Comparison of ENCODE assay signal across 10 cellular contexts in the genomic region with DNA sequence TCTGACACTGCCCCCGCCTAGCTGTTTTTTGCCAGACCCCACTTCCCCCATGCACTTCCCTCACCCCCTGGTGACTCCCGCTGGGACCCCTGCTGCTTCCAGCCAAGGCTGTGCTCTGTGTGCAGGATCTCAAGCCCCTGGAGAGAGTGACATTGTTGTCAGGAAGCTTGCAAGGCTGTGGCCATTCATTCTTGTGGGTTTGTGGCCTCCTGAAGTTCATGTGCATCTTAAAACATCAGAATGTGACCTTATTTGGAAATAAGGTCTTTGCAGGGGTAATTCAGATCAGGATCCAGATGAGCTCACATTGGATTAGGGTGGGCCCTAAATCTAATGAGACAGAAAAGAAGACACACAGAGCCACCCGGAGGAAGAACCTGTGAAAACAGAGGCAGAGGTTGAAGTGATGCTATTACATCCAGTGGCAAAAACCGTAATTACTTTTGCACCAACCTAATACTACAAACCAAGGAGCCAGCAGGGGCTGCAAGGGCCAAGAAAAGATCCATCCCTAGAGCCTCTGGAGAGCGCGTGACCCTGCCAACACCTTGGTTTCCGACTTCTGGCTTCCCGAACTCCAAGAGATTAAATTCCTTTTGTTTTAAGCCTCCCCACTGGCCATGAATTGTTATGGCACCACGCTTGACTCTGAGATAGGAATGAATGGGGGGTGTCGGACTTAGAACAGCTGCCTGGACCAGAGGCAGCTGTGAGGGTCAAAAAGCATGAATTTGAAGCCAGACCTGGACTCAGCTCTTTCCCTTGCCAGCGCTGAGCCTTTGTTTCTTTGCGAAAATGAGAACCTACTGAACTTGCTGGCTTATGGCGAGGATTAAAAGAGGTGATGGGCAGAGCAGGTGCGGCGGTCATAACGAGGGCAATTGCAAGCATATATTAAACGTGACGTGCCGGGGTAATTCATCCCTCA.
DNase-seq lines count a peak whose midpoint lies in the region; ATAC-seq, FAIRE-seq and TF ChIP-seq lines count a peak whose summit lies in the region.
"Had no signal": no experiment of that assay in that cellular context is flagged by ENCODE, and none has a peak within 500 bp of the region (broad histone marks: within the 10 kb centered on the region; RNA-seq: fewer than 3 reads in every experiment).

No MANE protein-coding gene starts in this region.

- H2AFZ ChIP-seq in HepG2 (ENCODE audit: low read length) (no peak overlapping the region), SK-N-SH (ENCODE audit: low read depth) (no peak overlapping the region)

- DNase-seq in HepG2 (ENCODE audit: low spot score) (no peak), right lobe of liver (no peak), SK-N-SH (peak; percentile 23), erythroblast (lab: John Stamatoyannopoulos, UW) (peak; percentile 24 to 29), HPDE6-E6E7 (ENCODE audit: extremely low spot score) (no peak), mesothelial cell of epicardium (ENCODE audit: low spot score in 2 of 2, unreplicated experiment in 2 of 2) (no peak), GM19238 (ENCODE audit: insufficient read length, low spot score) (no peak)
- DNase-seq: DMS53 had no signal

- WGBS in HepG2 (ENCODE audit: low lambda C conversion rate): 75% methylated on average over 19 of the region's 19 CpGs
- WGBS in right lobe of liver (ENCODE audit: insufficient coverage, low coverage, low lambda C conversion rate, missing lambda C conversion rate): 84% methylated on average over 16 of the region's 19 CpGs
- WGBS in SK-N-SH (ENCODE audit: low lambda C conversion rate): 94% methylated on average over 19 of the region's 19 CpGs

- TF ChIP-seq POLR2A in HepG2 (IDR thresholded peaks at IDR 0.05; ENCODE audit: insufficient read depth in 1 of 2, low read depth in 2 of 2, low read length in 2 of 2) (no peak), right lobe of liver (IDR thresholded peaks at IDR 0.05) (no peak), erythroblast (IDR thresholded peaks at IDR 0.05; ENCODE audit: low read length) (no peak)

- H3K27me3 ChIP-seq in HepG2 (ENCODE audit: control insufficient read depth in 1 of 2, insufficient read depth in 2 of 2, low read length in 2 of 2): no peaks in the 10 kb centered on the region
- no peaks in the 10 kb centered on the region for H3K27me3 ChIP-seq in right lobe of liver
- no peaks in the 10 kb centered on the region for H3K27me3 ChIP-seq in SK-N-SH (ENCODE audit: insufficient read depth)

- no peak overlapping the region for H3K4me2 ChIP-seq in HepG2 (ENCODE audit: low read depth, low read length)
- H3K4me2 ChIP-seq in SK-N-SH: no peak overlapping the region

- H4K20me1 ChIP-seq in HepG2 (ENCODE audit: insufficient read depth, low read length): no peaks in the 10 kb centered on the region
- no peaks in the 10 kb centered on the region for H4K20me1 ChIP-seq in SK-N-SH (ENCODE audit: insufficient read depth)

- H3K9ac ChIP-seq in HepG2 (ENCODE audit: insufficient read depth, low read depth, low read length) (no peak overlapping the region), SK-N-SH (no peak overlapping the region)

- H3K36me3 ChIP-seq in HepG2 (replicated peaks in 1 of 2; ENCODE audit: control insufficient read depth in 1 of 2, insufficient read depth in 2 of 2, low read length in 2 of 2) (no peaks in the 10 kb centered on the region), right lobe of liver (no peaks in the 10 kb centered on the region), SK-N-SH (replicated peaks in 1 of 2; ENCODE audit: control insufficient read depth in 1 of 2, insufficient read depth in 2 of 2, low read length in 1 of 2) (no peaks in the 10 kb centered on the region)

- in situ Hi-C loops in HepG2 (cut with HindIII; ENCODE audit: extremely low pct_ligation_motif_present, low pct_unique_long_range_greater_than_20kb): loop anchor here (5.0 kb wide), 1 partner anchor 192 kb away; no protein-coding TSS in a partner anchor

- intact Hi-C loops in HepG2 (cut with micrococcal nuclease; ENCODE audit: unreplicated experiment): no loop called here
- intact Hi-C loops in right lobe of liver (cut with DNase I): no loop called here

- H3K4me1 Mint-ChIP-seq in mesothelial cell of epicardium: no peaks in the 10 kb centered on the region

- no peak for TF ChIP-seq RAD21 in HepG2 (CRISPR knock-in tag; IDR thresholded peaks at IDR 0.05)
- TF ChIP-seq RAD21 in SK-N-SH (IDR thresholded peaks at IDR 0.05; ENCODE audit: low read length): peak; percentile 60

- no peak overlapping the region for H3K27ac Mint-ChIP-seq in mesothelial cell of epicardium
- H3K27ac Mint-ChIP-seq: activated naive CD8-positive, alpha-beta T cell had no signal

- no TSS peak for BruUV-seq in HepG2 (replicated peaks; lab: Mats Ljungman, UMichigan)

- peaks cover 38% of the 10 kb centered on the region for H3K27me3 Mint-ChIP-seq in mesothelial cell of epicardium (ENCODE audit: low read depth)
- H3K27me3 Mint-ChIP-seq: activated naive CD8-positive, alpha-beta T cell had no signal

- TF ChIP-seq CTCF in HepG2 (CRISPR knock-in tag; IDR thresholded peaks at IDR 0.05): 0 out of 2 replicates have a peak, but pooled peaks have one; percentile 14
- TF ChIP-seq CTCF in right lobe of liver (IDR thresholded peaks at IDR 0.05): no peak
- peak; percentile 35; the same call in 1 of the 2 replicates for TF ChIP-seq CTCF in SK-N-SH (IDR thresholded peaks at IDR 0.05)
- TF ChIP-seq CTCF in mesothelial cell of epicardium (IDR thresholded peaks at IDR 0.05; ENCODE audit: unreplicated experiment): no peak

- FAIRE-seq in HepG2 (lab: Jason Lieb, UNC): peak; percentile 21

- H3K79me2 ChIP-seq in HepG2 (ENCODE audit: insufficient read depth, low read length) (no peaks in the 10 kb centered on the region), SK-N-SH (ENCODE audit: insufficient read depth) (no peaks in the 10 kb centered on the region; the same call in 1 of the 2 replicates)

- H3K9me3 ChIP-seq in HepG2 (ENCODE audit: low read length) (no peaks in the 10 kb centered on the region), right lobe of liver (no peaks in the 10 kb centered on the region), SK-N-SH (no peaks in the 10 kb centered on the region)

- H3K27ac ChIP-seq in HepG2 (ENCODE audit: extremely low read length, insufficient read depth, low read length): no peak overlapping the region
- no peak overlapping the region for H3K27ac ChIP-seq in right lobe of liver
- no peak overlapping the region for H3K27ac ChIP-seq in SK-N-SH (ENCODE audit: low read depth in 2 of 2, low read length in 1 of 2)

- CTCF ChIA-PET in HepG2 (lab: Yijun Ruan, JAX; ENCODE audit: low intra/inter-chr PET ratio, low total read pairs) (no interaction called here), SK-N-SH (lab: Yijun Ruan, JAX) (interaction anchor here (0.9 to 1.7 kb wide), 4 partner anchors 14 to 82 kb away, joined by 3 to 6 read pairs (median 4); no protein-coding TSS in a partner anchor)

- no peaks in the 10 kb centered on the region for H3F3A ChIP-seq in SK-N-SH (replicated peaks; ENCODE audit: insufficient read depth)

- POLR2A ChIA-PET in HepG2 (lab: Yijun Ruan, JAX): no interaction called here
- POLR2A ChIA-PET in SK-N-SH (lab: Yijun Ruan, JAX): no interaction called here

- H3K4me3 Mint-ChIP-seq in mesothelial cell of epicardium: no peak overlapping the region
- H3K4me3 Mint-ChIP-seq: activated naive CD8-positive, alpha-beta T cell had no signal

- no peaks in the 10 kb centered on the region for H3K9me3 Mint-ChIP-seq in mesothelial cell of epicardium

- no peaks in the 10 kb centered on the region for H3K36me3 Mint-ChIP-seq in mesothelial cell of epicardium
- H3K36me3 Mint-ChIP-seq: activated naive CD8-positive, alpha-beta T cell had no signal

- ATAC-seq in HepG2 (no peak; the same call in 2 of the 3 replicates), right lobe of liver (no peak), HG03095 (IDR thresholded peaks at IDR 0.05; ENCODE audit: unreplicated experiment) (no peak)

- no peaks in the 10 kb centered on the region for H3K4me1 ChIP-seq in HepG2 (ENCODE audit: insufficient read depth, low read length)
- no peaks in the 10 kb centered on the region for H3K4me1 ChIP-seq in right lobe of liver
- H3K4me1 ChIP-seq in SK-N-SH (ENCODE audit: control insufficient read depth in 1 of 2, insufficient read depth in 2 of 2, low read depth in 1 of 2, low read length in 1 of 2): peaks cover 7 to 11% of the 10 kb centered on the region in 2 experiments; a peak in 2 of 4 replicates

- H3K9me2 ChIP-seq in SK-N-SH: no peaks in the 10 kb centered on the region

- H3K4me3 ChIP-seq in HepG2 (replicated peaks in 1 of 3; ENCODE audit: insufficient read depth in 1 of 3, low read depth in 2 of 3, low read length in 3 of 3) (no peak overlapping the region), right lobe of liver (no peak overlapping the region), SK-N-SH (ENCODE audit: low read depth in 2 of 2, low read length in 1 of 2) (no peak overlapping the region)

- no peak for TF ChIP-seq EP300 in HepG2 (IDR thresholded peaks at IDR 0.05; ENCODE audit: low read depth in 2 of 2, low read length in 2 of 2)
- TF ChIP-seq EP300 in HepG2 (CRISPR knock-in tag; IDR thresholded peaks at IDR 0.05; ENCODE audit: borderline replicate concordance): no peak
- TF ChIP-seq EP300 in SK-N-SH (IDR thresholded peaks at IDR 0.05; ENCODE audit: borderline replicate concordance in 1 of 2, low read depth in 1 of 2, low read length in 1 of 2): no peak

TF ChIP-seq in SK-N-SH, 30 proteins besides CTCF, POLR2A, EP300 and RAD21:
- TF ChIP-seq POLR2AphosphoS5 (IDR thresholded peaks at IDR 0.05; ENCODE audit: low read depth, low read length): no peak
- TF ChIP-seq SMC3 (IDR thresholded peaks at IDR 0.05; ENCODE audit: low read depth, low read length): peak; percentile 32; the same call in 1 of the 2 replicates
- TF ChIP-seq FOSL2 (IDR thresholded peaks at IDR 0.05; ENCODE audit: borderline replicate concordance, low read depth): no peak

Comparison
In these comparisons a context has a peak if more than half of its experiments do, and no peak if none do; other contexts are left out.
1. CTCF ChIP-seq: peak in HepG2 (single experiment) and SK-N-SH (single experiment); none in right lobe of liver (0 of 4) and mesothelial cell of epicardium (single experiment).
2. DNase-seq: peak in SK-N-SH (single experiment) and erythroblast (2 of 2); none in HepG2 (single experiment), right lobe of liver (0 of 3), HPDE6-E6E7 (single experiment), mesothelial cell of epicardium (0 of 2) and GM19238 (single experiment).